ENCODE assay signal across 3 cellular contexts in genomic region chr4:81715335-81715734, GRCh38.
TF ChIP-seq lines count a peak whose summit lies in the region.

No MANE protein-coding gene starts in this region.

TF ChIP-seq in GM23338, 12 proteins besides CTCF, POLR2A, EP300 and RAD21 (continues in another document):
- no peak for TF ChIP-seq ZNF462 (CRISPR knock-in tag; IDR thresholded peaks at IDR 0.05)

TF ChIP-seq in WTC11, 78 proteins besides CTCF, POLR2A, EP300 and RAD21 (continued from another document):
- TF ChIP-seq MLX (CRISPR knock-in tag; IDR thresholded peaks at IDR 0.05) (no peak), ZNF425 (CRISPR knock-in tag; conservative IDR thresholded peaks at IDR 0.05) (no peak), RELA (CRISPR knock-in tag; IDR thresholded peaks at IDR 0.05; ENCODE audit: borderline replicate concordance) (no peak), AFF4 (CRISPR knock-in tag; IDR thresholded peaks at IDR 0.05; ENCODE audit: borderline replicate concordance) (no peak), ZNF232 (CRISPR knock-in tag; IDR thresholded peaks at IDR 0.05) (no peak), ATF6 (CRISPR knock-in tag; IDR thresholded peaks at IDR 0.05) (no peak)
- TF ChIP-seq, protein P1, sequence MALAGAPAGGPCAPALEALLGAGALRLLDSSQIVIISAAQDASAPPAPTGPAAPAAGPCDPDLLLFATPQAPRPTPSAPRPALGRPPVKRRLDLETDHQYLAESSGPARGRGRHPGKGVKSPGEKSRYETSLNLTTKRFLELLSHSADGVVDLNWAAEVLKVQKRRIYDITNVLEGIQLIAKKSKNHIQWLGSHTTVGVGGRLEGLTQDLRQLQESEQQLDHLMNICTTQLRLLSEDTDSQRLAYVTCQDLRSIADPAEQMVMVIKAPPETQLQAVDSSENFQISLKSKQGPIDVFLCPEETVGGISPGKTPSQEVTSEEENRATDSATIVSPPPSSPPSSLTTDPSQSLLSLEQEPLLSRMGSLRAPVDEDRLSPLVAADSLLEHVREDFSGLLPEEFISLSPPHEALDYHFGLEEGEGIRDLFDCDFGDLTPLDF (CRISPR knock-in tag; IDR thresholded peaks at IDR 0.05): no peak
- TF ChIP-seq, protein P2, sequence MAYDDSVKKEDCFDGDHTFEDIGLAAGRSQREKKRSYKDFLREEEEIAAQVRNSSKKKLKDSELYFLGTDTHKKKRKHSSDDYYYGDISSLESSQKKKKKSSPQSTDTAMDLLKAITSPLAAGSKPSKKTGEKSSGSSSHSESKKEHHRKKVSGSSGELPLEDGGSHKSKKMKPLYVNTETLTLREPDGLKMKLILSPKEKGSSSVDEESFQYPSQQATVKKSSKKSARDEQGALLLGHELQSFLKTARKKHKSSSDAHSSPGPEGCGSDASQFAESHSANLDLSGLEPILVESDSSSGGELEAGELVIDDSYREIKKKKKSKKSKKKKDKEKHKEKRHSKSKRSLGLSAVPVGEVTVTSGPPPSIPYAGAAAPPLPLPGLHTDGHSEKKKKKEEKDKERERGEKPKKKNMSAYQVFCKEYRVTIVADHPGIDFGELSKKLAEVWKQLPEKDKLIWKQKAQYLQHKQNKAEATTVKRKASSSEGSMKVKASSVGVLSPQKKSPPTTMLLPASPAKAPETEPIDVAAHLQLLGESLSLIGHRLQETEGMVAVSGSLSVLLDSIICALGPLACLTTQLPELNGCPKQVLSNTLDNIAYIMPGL (CRISPR knock-in tag; IDR thresholded peaks at IDR 0.05): no peak
- TF ChIP-seq, protein P3, sequence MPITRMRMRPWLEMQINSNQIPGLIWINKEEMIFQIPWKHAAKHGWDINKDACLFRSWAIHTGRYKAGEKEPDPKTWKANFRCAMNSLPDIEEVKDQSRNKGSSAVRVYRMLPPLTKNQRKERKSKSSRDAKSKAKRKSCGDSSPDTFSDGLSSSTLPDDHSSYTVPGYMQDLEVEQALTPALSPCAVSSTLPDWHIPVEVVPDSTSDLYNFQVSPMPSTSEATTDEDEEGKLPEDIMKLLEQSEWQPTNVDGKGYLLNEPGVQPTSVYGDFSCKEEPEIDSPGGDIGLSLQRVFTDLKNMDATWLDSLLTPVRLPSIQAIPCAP (CRISPR knock-in tag; IDR thresholded peaks at IDR 0.05): no peak

TF ChIP-seq in HepG2, 621 proteins besides CTCF, POLR2A, EP300 and RAD21 (continued from another document):
- TF ChIP-seq TCF12 (IDR thresholded peaks at IDR 0.05): no peak
- no peak for TF ChIP-seq TCF12 (CRISPR knock-in tag; IDR thresholded peaks at IDR 0.05)
- no peak for TF ChIP-seq PLRG1 (conservative IDR thresholded peaks at IDR 0.05)
- no peak for TF ChIP-seq AHDC1 (CRISPR knock-in tag; IDR thresholded peaks at IDR 0.05; ENCODE audit: borderline replicate concordance)
- no peak for TF ChIP-seq FOXK2 (IDR thresholded peaks at IDR 0.05)
- TF ChIP-seq MYPOP (CRISPR knock-in tag; IDR thresholded peaks at IDR 0.05): no peak
